In genomic region chr19:46299004-46299509, GRCh38 we compare ENCODE assay signal across 9 cellular contexts. TPM values are rescaled to one million over a fixed set of nuclear protein-coding genes. Genes with fewer than 3 reads are reported as not detected.
DNase-seq lines count a peak whose midpoint lies in the region; ATAC-seq and TF ChIP-seq lines count a peak whose summit lies in the region.
"Had no signal": no experiment of that assay in that cellular context is flagged by ENCODE, and none has a peak within 500 bp of the region (broad histone marks: within the 10 kb centered on the region; RNA-seq: fewer than 3 reads in every experiment).

No MANE protein-coding gene starts in this region.

- no peak overlapping the region for H3K4me3 ChIP-seq in MG63

- peak; percentile 15 for ATAC-seq in foreskin keratinocyte
- no peak for ATAC-seq in GM19397 (IDR thresholded peaks at IDR 0.05; ENCODE audit: unreplicated experiment)
- ATAC-seq in GM18505 (IDR thresholded peaks at IDR 0.05; ENCODE audit: unreplicated experiment) = no peak

- peak overlapping the region; percentile 96 for H3K27ac Mint-ChIP-seq in osteocyte (ENCODE audit: unreplicated experiment)
- H3K27ac Mint-ChIP-seq: activated naive CD4-positive, alpha-beta T cell treated with anti-CD3 and anti-CD28 coated beads, Interleukin-2, amount 50 U/mL, for 24 hours had no signal

- peak overlapping the region; percentile 57 for H3K4me3 Mint-ChIP-seq in osteocyte (ENCODE audit: unreplicated experiment)
- H3K4me3 Mint-ChIP-seq: activated naive CD4-positive, alpha-beta T cell treated with anti-CD3 and anti-CD28 coated beads, Interleukin-2, amount 50 U/mL, for 24 hours had no signal

- H3K36me3 Mint-ChIP-seq in osteocyte (ENCODE audit: unreplicated experiment) = no peaks in the 10 kb centered on the region
- H3K36me3 Mint-ChIP-seq: activated naive CD4-positive, alpha-beta T cell treated with anti-CD3 and anti-CD28 coated beads, Interleukin-2, amount 50 U/mL, for 24 hours had no signal

- H3K27me3 Mint-ChIP-seq in osteocyte (ENCODE audit: unreplicated experiment) = no peaks in the 10 kb centered on the region

- no peaks in the 10 kb centered on the region for H3K9me3 Mint-ChIP-seq in osteocyte (ENCODE audit: unreplicated experiment)
- H3K9me3 Mint-ChIP-seq: activated naive CD4-positive, alpha-beta T cell treated with anti-CD3 and anti-CD28 coated beads, Interleukin-2, amount 50 U/mL, for 24 hours had no signal

- no peak for TF ChIP-seq CTCF in foreskin keratinocyte (conservative IDR thresholded peaks at IDR 0.05)
- TF ChIP-seq CTCF in osteocyte (IDR thresholded peaks at IDR 0.05) = no peak

- H3K4me1 ChIP-seq in foreskin keratinocyte = peaks cover 5% of the 10 kb centered on the region

- DNase-seq in AG20443 (ENCODE audit: low spot score) (peak; percentile 87), MG63 (peak; percentile 76), SW480 (ENCODE audit: low spot score) (peak; percentile 61), foreskin keratinocyte (peak in 1 of 2 donors; percentile 66), osteocyte (ENCODE audit: extremely low spot score, unreplicated experiment) (peak; percentile 99)
- no peak for DNase-seq in stimulated activated CD4-positive, alpha-beta T cell treated with anti-CD3 and anti-CD28 coated beads, Interleukin-15, amount 100 ng/mL, for 24 hours

- no peak for TF ChIP-seq POLR2A in GM18505 (IDR thresholded peaks at IDR 0.05; ENCODE audit: borderline replicate concordance, extremely low read depth, insufficient read depth, insufficient read length)

- H3K36me3 ChIP-seq in MG63 = no peaks in the 10 kb centered on the region

- no peaks in the 10 kb centered on the region for H3K9me3 ChIP-seq in MG63

- H3K27ac ChIP-seq in foreskin keratinocyte = no peak overlapping the region

- H3K27me3 ChIP-seq in MG63 (peaks cover 7% of the 10 kb centered on the region; the same call in 1 of the 2 replicates), foreskin keratinocyte (peaks cover 29% of the 10 kb centered on the region)

- peaks cover 65% of the 10 kb centered on the region for H3K4me1 Mint-ChIP-seq in osteocyte (ENCODE audit: unreplicated experiment)
- H3K4me1 Mint-ChIP-seq: activated naive CD4-positive, alpha-beta T cell treated with anti-CD3 and anti-CD28 coated beads, Interleukin-2, amount 50 U/mL, for 24 hours had no signal

RNA-seq across cellular contexts. Expression of gene HIF3A, which starts 2.2 kb away (rescaled TPM):
- not detected in 2 replicates for total RNA-seq in MG63 (2014; rRNA removed; shearing (Covaris generic); ENCODE audit: low replicate concordance)
- 0.17 TPM in 1 of 2 replicates, not detected in the other for total RNA-seq in foreskin keratinocyte
- polyA plus RNA-seq in foreskin keratinocyte = 0.07 TPM in 2 replicates
- 77.5 and 101 TPM in 2 replicates for total RNA-seq in osteocyte

RNA-seq across cellular contexts. Expression of gene PPP5C, which starts 47.8 kb away (rescaled TPM):
- total RNA-seq in MG63 (2014; rRNA removed; shearing (Covaris generic); ENCODE audit: low replicate concordance) = 90.7 and 102 TPM in 2 replicates
- total RNA-seq in foreskin keratinocyte = 62.5 and 75.3 TPM in 2 replicates
- polyA plus RNA-seq in foreskin keratinocyte = 73.8 and 80.6 TPM in 2 replicates
- total RNA-seq in osteocyte = 79.5 and 86.0 TPM in 2 replicates

Comparison
In these comparisons a context has a peak if more than half of its experiments do, and no peak if none do; other contexts are left out.
1. RNA of gene HIF3A, which starts 2.2 kb away (total RNA-seq): 77.5 to 101 TPM in osteocyte; 0.17 TPM in foreskin keratinocyte and not detected in MG63; every median in the first group is over 10 times any median in the second.